Comparison of ENCODE assay signal across 20 cellular contexts in genomic region chr1:78222962-78223358, GRCh38.
"Had no signal": no experiment of that assay in that cellular context is flagged by ENCODE, and none has a peak within 500 bp of the region (broad histone marks: within the 10 kb centered on the region; RNA-seq: fewer than 3 reads in every experiment).

No MANE protein-coding gene starts in this region.

- H3K36me3 Mint-ChIP-seq: activated naive CD8-positive, alpha-beta T cell; immature natural killer cell had no signal

- H3K4me1 ChIP-seq: heart left ventricle, parathyroid adenoma, right atrium auricular region, spleen, suprapubic skin, tibial artery had no signal

- ATAC-seq: activated CD8-positive, alpha-beta T cell treated with anti-CD3 and anti-CD28 coated beads for 36 hours; activated T-cell treated with anti-CD3 and anti-CD28 coated beads, Interleukin-2, amount 50 U/mL, for 72 hours; heart left ventricle; WTC11 had no signal

- H3K27me3 ChIP-seq: cardiac muscle cell, heart left ventricle, right atrium auricular region, spleen, suprapubic skin, tibial artery had no signal

- H3K4me3 ChIP-seq: cardiac muscle cell, heart left ventricle, right atrium auricular region, spleen, suprapubic skin, tibial artery had no signal

- H3K27ac Mint-ChIP-seq: activated CD8-positive, alpha-beta T cell treated with anti-CD3 and anti-CD28 coated beads for 36 hours; activated naive CD8-positive, alpha-beta T cell; activated T-cell treated with anti-CD3 and anti-CD28 coated beads, Interleukin-2, amount 50 U/mL, for 72 hours; immature natural killer cell; WTC11 had no signal

- H2AFZ ChIP-seq: parathyroid adenoma had no signal

- H3K9me3 Mint-ChIP-seq: activated CD8-positive, alpha-beta T cell treated with anti-CD3 and anti-CD28 coated beads for 36 hours had no signal

- H3K79me2 ChIP-seq: parathyroid adenoma had no signal

- H3K4me1 Mint-ChIP-seq: immature natural killer cell had no signal

- H3K27ac ChIP-seq: cardiac muscle cell, heart left ventricle, parathyroid adenoma, right atrium auricular region, spleen, suprapubic skin, tibial artery had no signal

- H3K4me3 Mint-ChIP-seq: activated CD8-positive, alpha-beta T cell treated with anti-CD3 and anti-CD28 coated beads for 36 hours; activated naive CD8-positive, alpha-beta T cell; activated T-cell treated with anti-CD3 and anti-CD28 coated beads, Interleukin-2, amount 50 U/mL, for 72 hours; immature natural killer cell; WTC11 had no signal

- DNase-seq: activated CD4-positive, alpha-beta T cell treated with anti-CD3 and anti-CD28 coated beads, Interleukin-2, amount 50 U/mL, for 1 hour; activated CD8-positive, alpha-beta T cell treated with anti-CD3 and anti-CD28 coated beads for 36 hours; activated naive CD4-positive, alpha-beta T cell treated with Interleukin-2 at 50 U/mL for 16 hours; activated T-cell treated with anti-CD3 and anti-CD28 coated beads, Interleukin-2, amount 50 U/mL, for 72 hours; anterior cingulate cortex; cerebellar nuclear complex; cortex of kidney; heart left ventricle; hypothalamus; immature natural killer cell; spleen; stimulated activated naive CD4-positive, alpha-beta T cell; T-helper 2 cell; tibial artery had no signal

- H3K36me3 ChIP-seq: cardiac muscle cell, heart left ventricle, right atrium auricular region, spleen, suprapubic skin, tibial artery had no signal
